Comparison of ENCODE assay signal across 8 cellular contexts in genomic region chr9:21965401-21965951, GRCh38.
DNase-seq lines count a peak whose midpoint lies in the region; ATAC-seq and FAIRE-seq lines count a peak whose summit lies in the region.

No MANE protein-coding gene starts in this region.

- DNase-seq in GF-D8 (lab: John Stamatoyannopoulos, UW) (peak; percentile 2), HuH-7 (ENCODE audit: low spot score) (peak; percentile 88), amniotic epithelial cell (ENCODE audit: low read depth) (peak; percentile 81), iPS-NIHi7 (ENCODE audit: extremely low spot score) (peak; percentile 81), urothelium cell line (ENCODE audit: low spot score) (no peak), SW 1271 (lab: John Stamatoyannopoulos, UW) (no peak)
- DNase-seq in stimulated activated CD4-positive, alpha-beta T cell treated with anti-CD3 and anti-CD28 coated beads, Interleukin-1b, Interleukin-23, amount 100 ng/mL, for 48 hours: peak; percentile 51

- ATAC-seq in GM21515 (IDR thresholded peaks at IDR 0.05; ENCODE audit: unreplicated experiment): peak; percentile 81

- FAIRE-seq in urothelium cell line (lab: Jason Lieb, UNC): no peak

Comparison
In these comparisons a context has a peak if more than half of its experiments do, and no peak if none do; other contexts are left out.
1. DNase-seq: peak in GF-D8 (single experiment), HuH-7 (single experiment), amniotic epithelial cell (single experiment), iPS-NIHi7 (single experiment) and stimulated activated CD4-positive, alpha-beta T cell treated with anti-CD3 and anti-CD28 coated beads, Interleukin-1b, Interleukin-23, amount 100 ng/mL, for 48 hours (single experiment); none in urothelium cell line (single experiment) and SW 1271 (0 of 2).